8 cellular contexts compared by ENCODE assay signal in genomic region chr17:79294459-79295071, GRCh38.
DNase-seq lines count a peak whose midpoint lies in the region; ATAC-seq and TF ChIP-seq lines count a peak whose summit lies in the region.

No MANE protein-coding gene starts in this region.

- no peak overlapping the region for H3K27ac Mint-ChIP-seq in neural progenitor cell

- H2AFZ ChIP-seq in fibroblast of lung (ENCODE audit: low read length) (no peak overlapping the region), neural progenitor cell (replicated peaks) (no peak overlapping the region)

- no peaks in the 10 kb centered on the region for H3K9me3 Mint-ChIP-seq in neural progenitor cell

- H3K79me2 ChIP-seq in fibroblast of lung (ENCODE audit: control insufficient read depth, insufficient read depth, low read length) (no peaks in the 10 kb centered on the region), neural progenitor cell (ENCODE audit: low read depth) (no peaks in the 10 kb centered on the region)

- H3K36me3 ChIP-seq in fibroblast of lung (ENCODE audit: control insufficient read depth, insufficient read depth, low read length) (no peaks in the 10 kb centered on the region), neural progenitor cell (no peaks in the 10 kb centered on the region)

- H3K4me3 ChIP-seq in fibroblast of lung (replicated peaks in 1 of 4; ENCODE audit: control extremely low read depth in 1 of 4, insufficient read depth in 1 of 4, low read depth in 3 of 4, low read length in 4 of 4) (no peak overlapping the region), neural progenitor cell (no peak overlapping the region)

- peaks cover 22% of the 10 kb centered on the region for H3K27me3 Mint-ChIP-seq in neural progenitor cell (ENCODE audit: insufficient read depth, low read depth)

- H3F3A ChIP-seq in neural progenitor cell (ENCODE audit: low read depth) = peaks cover 14% of the 10 kb centered on the region

- DNase-seq in HuH-7 (ENCODE audit: low spot score) = peak; percentile 85
- DNase-seq in activated CD4-positive, alpha-beta T cell treated with anti-CD3 and anti-CD28 coated beads for 4 hours = peak; percentile 4 to 14
- DNase-seq in fibroblast of lung (ENCODE audit: low read depth in 2 of 2) = peak; percentile 32 to 34
- peak; percentile 92 for DNase-seq in neural progenitor cell (ENCODE audit: low spot score)
- no peak for DNase-seq in COLO668 (lab: John Stamatoyannopoulos, UW; ENCODE audit: unreplicated experiment)

- ATAC-seq in HG03565 (IDR thresholded peaks at IDR 0.05; ENCODE audit: unreplicated experiment) (no peak), HG02840 (IDR thresholded peaks at IDR 0.05; ENCODE audit: low FRiP score, unreplicated experiment) (no peak), HG03039 (IDR thresholded peaks at IDR 0.05; ENCODE audit: unreplicated experiment) (no peak)

- H3K4me2 ChIP-seq in fibroblast of lung (ENCODE audit: extremely low read depth, insufficient read depth, low read length) = no peak overlapping the region
- H3K4me2 ChIP-seq in neural progenitor cell = no peak overlapping the region

- H3K4me1 ChIP-seq in fibroblast of lung (ENCODE audit: control insufficient read depth, extremely low read depth, insufficient read depth, low read length) = no peaks in the 10 kb centered on the region
- no peaks in the 10 kb centered on the region for H3K4me1 ChIP-seq in neural progenitor cell

- no peaks in the 10 kb centered on the region for H3K4me1 Mint-ChIP-seq in neural progenitor cell

- no peaks in the 10 kb centered on the region for H4K20me1 ChIP-seq in fibroblast of lung (ENCODE audit: control insufficient read depth, extremely low read depth, insufficient read depth, low read length)
- peaks cover 8% of the 10 kb centered on the region for H4K20me1 ChIP-seq in neural progenitor cell (ENCODE audit: low read depth)

- no peak overlapping the region for H3K9ac ChIP-seq in fibroblast of lung (ENCODE audit: insufficient read depth, low read length)
- no peak overlapping the region for H3K9ac ChIP-seq in neural progenitor cell

- TF ChIP-seq CTCF in fibroblast of lung (conservative IDR thresholded peaks at IDR 0.05 in 1 of 2, IDR thresholded peaks at IDR 0.05 in 1 of 2; ENCODE audit: low read depth in 1 of 2, low read length in 2 of 2) = no peak
- TF ChIP-seq CTCF in neural progenitor cell (IDR thresholded peaks at IDR 0.05) = no peak

- H3K9me3 ChIP-seq in fibroblast of lung (ENCODE audit: control insufficient read depth, insufficient read depth, low read depth, low read length) (no peaks in the 10 kb centered on the region), neural progenitor cell (ENCODE audit: low read depth) (no peaks in the 10 kb centered on the region)

- H3K4me3 Mint-ChIP-seq in neural progenitor cell = no peak overlapping the region

- no peaks in the 10 kb centered on the region for H3K36me3 Mint-ChIP-seq in neural progenitor cell

- H3K27ac ChIP-seq in fibroblast of lung (ENCODE audit: insufficient read depth, low read length) (no peak overlapping the region), neural progenitor cell (no peak overlapping the region)

- H3K27me3 ChIP-seq in fibroblast of lung (ENCODE audit: control insufficient read depth, insufficient read depth, low read length) = no peaks in the 10 kb centered on the region
- H3K27me3 ChIP-seq in neural progenitor cell = peaks cover 36% of the 10 kb centered on the region
